Comparison of ENCODE assay signal across 39 cellular contexts in the genomic region with DNA sequence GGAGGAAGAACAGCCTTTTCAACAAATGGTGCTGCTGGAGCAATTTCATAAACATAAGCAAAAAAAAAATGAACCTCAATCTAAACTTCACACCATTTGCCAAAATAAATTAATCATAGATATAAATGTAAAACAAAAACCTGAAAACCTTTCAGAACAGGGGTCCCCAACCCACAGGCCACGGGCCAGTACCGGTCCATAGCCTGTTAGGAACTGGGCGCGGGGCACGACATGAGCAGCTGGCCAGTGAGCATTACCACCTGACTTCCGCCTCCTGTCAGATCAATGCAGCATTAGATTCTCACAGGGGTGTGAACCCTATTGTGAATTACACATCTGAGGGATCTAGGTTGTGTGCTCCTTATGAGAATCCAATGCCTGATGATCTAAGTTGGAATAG.
"Had no signal": no experiment of that assay in that cellular context is flagged by ENCODE, and none has a peak within 500 bp of the region (broad histone marks: within the 10 kb centered on the region; RNA-seq: fewer than 3 reads in every experiment).

No MANE protein-coding gene starts in this region.

- H3K27me3 ChIP-seq: adrenal gland, ascending aorta, body of pancreas, brain microvascular endothelial cell, breast epithelium, cardiac muscle cell had no signal

- FAIRE-seq: astrocyte, bronchial epithelial cell had no signal

- H3K36me3 ChIP-seq: adrenal gland, ascending aorta, brain microvascular endothelial cell, breast epithelium, cardiac muscle cell had no signal

- H3K27ac Mint-ChIP-seq: activated naive CD4-positive, alpha-beta T cell treated with anti-CD3 and anti-CD28 coated beads for 36 hours; activated naive CD4-positive, alpha-beta T cell treated with anti-CD3 and anti-CD28 coated beads, Interleukin-2, amount 10 ng/mL, durations not matched to agents 7 days and 5 days; activated naive CD4-positive, alpha-beta T cell treated with anti-CD3 and anti-CD28 coated beads, Interleukin-2, amount 50 U/mL, for 24 hours; activated naive CD4-positive, alpha-beta T cell treated with anti-CD3 and anti-CD28 coated beads, Interleukin-2, amount 50 U/mL, for 72 hours; activated naive CD8-positive, alpha-beta T cell; activated naive CD8-positive, alpha-beta T cell treated with anti-CD3 and anti-CD28 coated beads for 36 hours; activated naive CD8-positive, alpha-beta T cell treated with anti-CD3 and anti-CD28 coated beads, Interleukin-2, amount 10 ng/mL, durations not matched to agents 7 days and 5 days; activated naive CD8-positive, alpha-beta T cell treated with anti-CD3 and anti-CD28 coated beads, Interleukin-2, amount 50 U/mL, for 24 hours; activated T-cell treated with anti-CD3 and anti-CD28 coated beads, Interleukin-2, amount 50 U/mL, for 24 hours; activated T-cell treated with anti-CD3 and anti-CD28 coated beads, Interleukin-2, amount 50 U/mL, for 72 hours; activated T-helper 1 cell treated with anti-CD3 and anti-CD28 coated beads, Interleukin-12 subunit alpha, Interleukin-12 subunit beta, Interleukin-2, Interleukin-4 antibody, amounts not matched to agents 30 ng/mL and 10 ng/mL and 1 ng/mL, durations not matched to agents 14 hours and 24 hours and 36 hours; activated T-helper 17 cell treated with anti-CD3 and anti-CD28 coated beads, Interleukin-2, amount 50 U/mL, for 72 hours; activated T-helper 2 cell treated with anti-CD3 and anti-CD28 coated beads, Interferon-gamma antibody, Interleukin-2, Interleukin-4, amounts not matched to agents 10 μg/mL and 5 μg/mL and 100 μg/mL, durations not matched to agents 14 hours and 24 hours and 36 hours; brain had no signal

- H3K4me3 Mint-ChIP-seq: activated naive CD4-positive, alpha-beta T cell treated with anti-CD3 and anti-CD28 coated beads for 36 hours; activated naive CD4-positive, alpha-beta T cell treated with anti-CD3 and anti-CD28 coated beads, Interleukin-2, amount 10 ng/mL, durations not matched to agents 7 days and 5 days; activated naive CD4-positive, alpha-beta T cell treated with anti-CD3 and anti-CD28 coated beads, Interleukin-2, amount 50 U/mL, for 24 hours; activated naive CD8-positive, alpha-beta T cell; activated naive CD8-positive, alpha-beta T cell treated with anti-CD3 and anti-CD28 coated beads for 36 hours; activated naive CD8-positive, alpha-beta T cell treated with anti-CD3 and anti-CD28 coated beads, Interleukin-2, amount 10 ng/mL, durations not matched to agents 7 days and 5 days; activated naive CD8-positive, alpha-beta T cell treated with anti-CD3 and anti-CD28 coated beads, Interleukin-2, amount 50 U/mL, for 24 hours; activated T-cell treated with anti-CD3 and anti-CD28 coated beads, Interleukin-2, amount 50 U/mL, for 24 hours; activated T-cell treated with anti-CD3 and anti-CD28 coated beads, Interleukin-2, amount 50 U/mL, for 4 hours; activated T-cell treated with anti-CD3 and anti-CD28 coated beads, Interleukin-2, amount 50 U/mL, for 72 hours; activated T-helper 1 cell treated with anti-CD3 and anti-CD28 coated beads, Interleukin-12 subunit alpha, Interleukin-12 subunit beta, Interleukin-2, Interleukin-4 antibody, amounts not matched to agents 30 ng/mL and 10 ng/mL and 1 ng/mL, durations not matched to agents 14 hours and 24 hours and 36 hours; activated T-helper 17 cell treated with anti-CD3 and anti-CD28 coated beads, Interleukin-2, amount 50 U/mL, for 72 hours; brain; central memory CD8-positive, alpha-beta T cell had no signal

- H3K4me3 ChIP-seq: adrenal gland, ascending aorta, body of pancreas, breast epithelium, cardiac muscle cell had no signal

- H3K27me3 Mint-ChIP-seq: activated naive CD4-positive, alpha-beta T cell treated with anti-CD3 and anti-CD28 coated beads, Interleukin-2, amount 10 ng/mL, durations not matched to agents 7 days and 5 days; activated naive CD4-positive, alpha-beta T cell treated with anti-CD3 and anti-CD28 coated beads, Interleukin-2, amount 50 U/mL, for 24 hours; activated naive CD8-positive, alpha-beta T cell; activated naive CD8-positive, alpha-beta T cell treated with anti-CD3 and anti-CD28 coated beads for 36 hours; activated naive CD8-positive, alpha-beta T cell treated with anti-CD3 and anti-CD28 coated beads, Interleukin-2, amount 10 ng/mL, durations not matched to agents 7 days and 5 days; activated naive CD8-positive, alpha-beta T cell treated with anti-CD3 and anti-CD28 coated beads, Interleukin-2, amount 50 U/mL, for 24 hours; activated T-cell treated with anti-CD3 and anti-CD28 coated beads, Interleukin-2, amount 50 U/mL, for 24 hours; activated T-helper 17 cell treated with anti-CD3 and anti-CD28 coated beads, Interleukin-2, amount 50 U/mL, for 72 hours; brain; central memory CD8-positive, alpha-beta T cell had no signal

- H3K9me3 ChIP-seq: adrenal gland had no signal

- H3K27ac ChIP-seq: adrenal gland, ascending aorta, body of pancreas, brain microvascular endothelial cell, breast epithelium, cardiac muscle cell had no signal

- H3K4me1 Mint-ChIP-seq: activated naive CD4-positive, alpha-beta T cell treated with anti-CD3 and anti-CD28 coated beads, Interleukin-2, amount 10 ng/mL, durations not matched to agents 7 days and 5 days; activated naive CD4-positive, alpha-beta T cell treated with anti-CD3 and anti-CD28 coated beads, Interleukin-2, amount 50 U/mL, for 24 hours; activated naive CD8-positive, alpha-beta T cell treated with anti-CD3 and anti-CD28 coated beads for 36 hours; activated naive CD8-positive, alpha-beta T cell treated with anti-CD3 and anti-CD28 coated beads, Interleukin-2, amount 10 ng/mL, durations not matched to agents 7 days and 5 days; activated naive CD8-positive, alpha-beta T cell treated with anti-CD3 and anti-CD28 coated beads, Interleukin-2, amount 50 U/mL, for 24 hours; activated T-helper 17 cell treated with anti-CD3 and anti-CD28 coated beads, Interleukin-2, amount 50 U/mL, for 72 hours had no signal

- H3K4me1 ChIP-seq: adrenal gland, ascending aorta, body of pancreas, breast epithelium had no signal

- H3K36me3 Mint-ChIP-seq: activated naive CD4-positive, alpha-beta T cell treated with anti-CD3 and anti-CD28 coated beads, Interleukin-2, amount 10 ng/mL, durations not matched to agents 7 days and 5 days had no signal

- ATAC-seq: activated naive CD4-positive, alpha-beta T cell treated with anti-CD3 and anti-CD28 coated beads, Interleukin-2, amount 50 U/mL, for 72 hours; activated naive CD8-positive, alpha-beta T cell treated with anti-CD3 and anti-CD28 coated beads, Interleukin-2, amount 50 U/mL, for 24 hours; activated T-cell treated with anti-CD3 and anti-CD28 coated beads, Interleukin-2, amount 50 U/mL, for 4 hours; activated T-cell treated with anti-CD3 and anti-CD28 coated beads, Interleukin-2, amount 50 U/mL, for 72 hours; activated T-helper 17 cell treated with anti-CD3 and anti-CD28 coated beads, Interleukin-2, amount 50 U/mL, for 72 hours; body of pancreas had no signal

- DNase-seq: activated effector memory CD4-positive, alpha-beta T cell treated with anti-CD3 and anti-CD28 coated beads, Interleukin-2, amount 50 U/mL, for 16 hours; activated effector memory CD4-positive, alpha-beta T cell treated with Interleukin-2 at 50 U/mL for 16 hours; activated gamma-delta T cell; activated gamma-delta T cell treated with Interleukin-2 at 50 U/mL for 16 hours; activated naive CD4-positive, alpha-beta T cell; activated naive CD4-positive, alpha-beta T cell treated with anti-CD3 and anti-CD28 coated beads for 36 hours; activated naive CD4-positive, alpha-beta T cell treated with anti-CD3 and anti-CD28 coated beads, Interleukin-2, amount 10 ng/mL, durations not matched to agents 7 days and 5 days; activated naive CD4-positive, alpha-beta T cell treated with anti-CD3 and anti-CD28 coated beads, Interleukin-2, amount 50 U/mL, for 16 hours; activated naive CD4-positive, alpha-beta T cell treated with Interleukin-2 at 50 U/mL for 16 hours; activated naive CD8-positive, alpha-beta T cell treated with anti-CD3 and anti-CD28 coated beads for 36 hours; activated naive CD8-positive, alpha-beta T cell treated with anti-CD3 and anti-CD28 coated beads, Interleukin-2, amount 10 ng/mL, durations not matched to agents 7 days and 5 days; activated naive CD8-positive, alpha-beta T cell treated with anti-CD3 and anti-CD28 coated beads, Interleukin-2, amount 50 U/mL, for 24 hours; activated T-cell treated with anti-CD3 and anti-CD28 coated beads, Interleukin-2, amount 50 U/mL, for 1 hour; activated T-cell treated with anti-CD3 and anti-CD28 coated beads, Interleukin-2, amount 50 U/mL, for 24 hours; activated T-cell treated with anti-CD3 and anti-CD28 coated beads, Interleukin-2, amount 50 U/mL, for 4 hours; activated T-cell treated with anti-CD3 and anti-CD28 coated beads, Interleukin-2, amount 50 U/mL, for 48 hours; activated T-cell treated with anti-CD3 and anti-CD28 coated beads, Interleukin-2, amount 50 U/mL, for 72 hours; adrenal gland; amniotic stem cell; amygdala; anterior cingulate cortex; body of pancreas; brain microvascular endothelial cell; caudate nucleus; central memory CD4-positive, alpha-beta T cell; cerebellar nuclear complex had no signal
